In the genomic region with DNA sequence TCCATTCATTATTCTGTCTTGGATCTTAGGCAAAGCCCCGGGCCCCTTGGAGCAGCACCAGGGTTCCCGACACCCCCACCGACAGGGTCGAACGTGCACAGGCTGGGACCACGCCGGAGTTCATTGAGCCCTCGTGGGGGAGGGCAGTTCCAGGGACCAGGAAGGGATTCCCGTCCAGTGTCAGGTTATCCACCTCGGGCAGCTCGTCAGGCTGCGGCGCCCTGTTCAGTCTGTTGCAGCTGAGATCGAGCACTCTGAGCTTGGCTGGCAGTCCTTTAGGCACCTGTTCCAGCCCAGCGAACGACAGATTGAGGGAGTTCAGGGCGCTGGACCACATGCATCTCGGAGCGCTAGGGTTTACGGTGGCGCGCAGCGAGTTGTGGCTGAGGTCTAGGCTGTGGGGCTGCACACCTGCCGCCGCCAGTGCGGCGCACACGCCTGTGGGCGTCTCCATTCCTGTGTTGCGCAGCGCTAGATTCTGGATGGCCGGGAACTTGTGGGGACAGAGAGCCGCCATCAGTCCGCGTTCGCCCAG, we compare ENCODE assay signal across 8 cellular contexts. TPM values are rescaled to one million over a fixed set of nuclear protein-coding genes. Genes with fewer than 3 reads are reported as not detected.
DNase-seq lines count a peak whose midpoint lies in the region; ATAC-seq and TF ChIP-seq lines count a peak whose summit lies in the region.

No MANE protein-coding gene starts in this region.

- intact Hi-C loops in activated CD4-positive, alpha-beta T cell treated with anti-CD3 and anti-CD28 coated beads, Interleukin-2, amount 10 ng/mL, durations not matched to agents 24 days and 14 days (cut with micrococcal nuclease) = loop anchor here (1.0 kb wide), 1 partner anchor 68 kb away; a partner anchor contains a TSS
- intact Hi-C loops in PC-3 (cut with micrococcal nuclease) = no loop called here

- BruUV-seq in PC-3 (replicated peaks; lab: Mats Ljungman, UMichigan) = no TSS peak

- H3K9me3 Mint-ChIP-seq in activated CD4-positive, alpha-beta T cell treated with anti-CD3 and anti-CD28 coated beads, Interleukin-2, amount 10 ng/mL, durations not matched to agents 24 days and 14 days = no peaks in the 10 kb centered on the region

- H3K9me3 ChIP-seq in PC-3 (ENCODE audit: low read length) = peaks cover 4% of the 10 kb centered on the region; the same call in 1 of the 2 replicates

- H3K27ac ChIP-seq in PC-3 (ENCODE audit: low read length) = no peak overlapping the region

- H3F3A ChIP-seq in PC-3 (ENCODE audit: low read length, unreplicated experiment) = no peaks in the 10 kb centered on the region

- POLR2A ChIA-PET in PC-3 (lab: Charles Lee; ENCODE audit: unreplicated experiment) = no interaction called here

- no peak overlapping the region for H3K27ac Mint-ChIP-seq in activated CD4-positive, alpha-beta T cell treated with anti-CD3 and anti-CD28 coated beads, Interleukin-2, amount 10 ng/mL, durations not matched to agents 24 days and 14 days

- no peak overlapping the region for H2AFZ ChIP-seq in PC-3 (ENCODE audit: low read length)

- TF ChIP-seq CTCF in fibroblast of pulmonary artery (IDR thresholded peaks at IDR 0.05; ENCODE audit: low read length, missing control alignments) (no peak), retinal pigment epithelial cell (conservative IDR thresholded peaks at IDR 0.05; ENCODE audit: low read depth, low read length) (no peak), PC-3 (conservative IDR thresholded peaks at IDR 0.05; ENCODE audit: low read depth, low read length) (no peak)

- no peaks in the 10 kb centered on the region for H3K9me2 ChIP-seq in PC-3 (replicated peaks; ENCODE audit: low read length)

- H3K79me2 ChIP-seq in PC-3 (ENCODE audit: low read length) = no peaks in the 10 kb centered on the region

- peak; percentile 33 for ATAC-seq in HG03045 (IDR thresholded peaks at IDR 0.05; ENCODE audit: unreplicated experiment)
- no peak for ATAC-seq in PC-3

- no peaks in the 10 kb centered on the region for H4K20me1 ChIP-seq in PC-3 (ENCODE audit: low read length)

- peaks cover 21% of the 10 kb centered on the region for H3K27me3 Mint-ChIP-seq in activated CD4-positive, alpha-beta T cell treated with anti-CD3 and anti-CD28 coated beads, Interleukin-2, amount 10 ng/mL, durations not matched to agents 24 days and 14 days

- H3K9ac ChIP-seq in PC-3 (ENCODE audit: low read length) = no peak overlapping the region

- peak overlapping the region; percentile 81 for H3K4me3 Mint-ChIP-seq in activated CD4-positive, alpha-beta T cell treated with anti-CD3 and anti-CD28 coated beads, Interleukin-2, amount 10 ng/mL, durations not matched to agents 24 days and 14 days

- peaks cover 23% of the 10 kb centered on the region for H3K4me1 Mint-ChIP-seq in activated CD4-positive, alpha-beta T cell treated with anti-CD3 and anti-CD28 coated beads, Interleukin-2, amount 10 ng/mL, durations not matched to agents 24 days and 14 days

- H3K4me1 ChIP-seq in PC-3 (ENCODE audit: insufficient read depth, low read length) = no peaks in the 10 kb centered on the region

- no peaks in the 10 kb centered on the region; the same call in 1 of the 2 replicates for H3K36me3 ChIP-seq in PC-3 (ENCODE audit: low read depth, low read length)

- no peak overlapping the region for H3K4me2 ChIP-seq in PC-3 (ENCODE audit: low read length)

- peak; percentile 31 to 65 for DNase-seq in NCI-H524 (lab: John Stamatoyannopoulos, UW)
- DNase-seq in NCI-H524 treated with DMSO at 0.1 percent for 48 hours (lab: John Stamatoyannopoulos, UW) = no peak
- DNase-seq in activated CD4-positive, alpha-beta T cell treated with anti-CD3 and anti-CD28 coated beads, Interleukin-2, amount 10 ng/mL, durations not matched to agents 24 days and 14 days = no peak
- DNase-seq in fibroblast of pulmonary artery (ENCODE audit: low read depth) = no peak
- DNase-seq in retinal pigment epithelial cell (ENCODE audit: low read depth) = no peak
- DNase-seq in NCI-H510A treated with DMSO at 0.1 percent for 48 hours (lab: John Stamatoyannopoulos, UW) = no peak
- no peak for DNase-seq in PC-3

- CTCF ChIA-PET in PC-3 (lab: Charles Lee) = no interaction called here

- H3K27me3 ChIP-seq in PC-3 (ENCODE audit: low read length) = no peaks in the 10 kb centered on the region

- H3K4me3 ChIP-seq in fibroblast of pulmonary artery (replicated peaks; ENCODE audit: low read depth, low read length) (peak overlapping the region; percentile 52), retinal pigment epithelial cell (ENCODE audit: low read length) (peak overlapping the region; percentile 52), PC-3 (ENCODE audit: low read length) (no peak overlapping the region)

- no peaks in the 10 kb centered on the region for H3K36me3 Mint-ChIP-seq in activated CD4-positive, alpha-beta T cell treated with anti-CD3 and anti-CD28 coated beads, Interleukin-2, amount 10 ng/mL, durations not matched to agents 24 days and 14 days (ENCODE audit: low read depth)

RNA-seq across cellular contexts. Expression of a gene that starts 1.1 kb away (rescaled TPM):
- 0.31 and 0.35 TPM in 2 replicates for total RNA-seq in activated CD4-positive, alpha-beta T cell treated with anti-CD3 and anti-CD28 coated beads, Interleukin-2, amount 10 ng/mL, durations not matched to agents 24 days and 14 days
- not detected in 2 replicates for total RNA-seq in PC-3 (2014; rRNA removed)

RNA-seq across cellular contexts. Expression of a gene that starts 7.4 kb away (rescaled TPM):
- 38.1 and 41.9 TPM in 2 replicates for total RNA-seq in activated CD4-positive, alpha-beta T cell treated with anti-CD3 and anti-CD28 coated beads, Interleukin-2, amount 10 ng/mL, durations not matched to agents 24 days and 14 days
- total RNA-seq in PC-3 (2014; rRNA removed) = 12.7 and 16.5 TPM in 2 replicates

RNA-seq across cellular contexts. Expression of a gene that starts 15.5 kb away (rescaled TPM):
- 63.2 and 63.6 TPM in 2 replicates for total RNA-seq in activated CD4-positive, alpha-beta T cell treated with anti-CD3 and anti-CD28 coated beads, Interleukin-2, amount 10 ng/mL, durations not matched to agents 24 days and 14 days
- total RNA-seq in PC-3 (2014; rRNA removed) = 84.5 and 108 TPM in 2 replicates

RNA-seq across cellular contexts. Expression of a gene that starts 15.7 kb away (rescaled TPM):
- total RNA-seq in activated CD4-positive, alpha-beta T cell treated with anti-CD3 and anti-CD28 coated beads, Interleukin-2, amount 10 ng/mL, durations not matched to agents 24 days and 14 days = 112 and 113 TPM in 2 replicates
- 87.5 and 117 TPM in 2 replicates for total RNA-seq in PC-3 (2014; rRNA removed)

RNA-seq across cellular contexts. Expression of a gene that starts 32.8 kb away (rescaled TPM):
- total RNA-seq in activated CD4-positive, alpha-beta T cell treated with anti-CD3 and anti-CD28 coated beads, Interleukin-2, amount 10 ng/mL, durations not matched to agents 24 days and 14 days = 41.6 and 42.9 TPM in 2 replicates
- 21.2 and 27.2 TPM in 2 replicates for total RNA-seq in PC-3 (2014; rRNA removed)

Comparison
In these comparisons a context has a peak if more than half of its experiments do, and no peak if none do; other contexts are left out.
1. DNase-seq: peak in NCI-H524 (2 of 2); none in NCI-H524 treated with DMSO at 0.1 percent for 48 hours (single experiment), activated CD4-positive, alpha-beta T cell treated with anti-CD3 and anti-CD28 coated beads, Interleukin-2, amount 10 ng/mL, durations not matched to agents 24 days and 14 days (single experiment), fibroblast of pulmonary artery (single experiment), retinal pigment epithelial cell (single experiment), NCI-H510A treated with DMSO at 0.1 percent for 48 hours (single experiment) and PC-3 (single experiment).